ENCODE assay signal across 1 cellular context in the genomic region with DNA sequence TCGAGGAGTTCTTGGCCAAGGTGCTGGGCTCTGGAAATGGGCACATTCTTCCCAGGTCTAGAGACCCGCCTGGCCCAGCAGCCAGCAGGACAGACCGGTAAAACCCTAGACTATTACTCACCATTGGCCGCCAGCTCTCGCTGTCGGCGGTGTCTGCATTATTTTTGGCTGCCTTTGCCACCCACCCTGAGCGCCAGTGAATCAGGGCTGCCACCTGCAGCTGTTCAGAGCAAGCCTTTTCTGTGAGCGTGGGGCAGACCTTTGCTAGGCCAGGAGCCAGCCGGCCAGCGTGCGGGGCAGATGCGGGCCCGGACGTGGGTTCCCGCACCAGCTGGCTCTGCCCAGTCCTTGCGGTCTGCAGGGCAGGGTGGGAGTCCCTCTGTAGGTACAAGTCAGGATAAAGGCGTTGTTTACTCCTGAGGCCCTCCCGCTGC.
TF ChIP-seq lines count a peak whose summit lies in the region.

No MANE protein-coding gene starts in this region.

TF ChIP-seq in HepG2, 621 proteins besides CTCF, POLR2A, EP300 and RAD21:
- TF ChIP-seq, protein P1, sequence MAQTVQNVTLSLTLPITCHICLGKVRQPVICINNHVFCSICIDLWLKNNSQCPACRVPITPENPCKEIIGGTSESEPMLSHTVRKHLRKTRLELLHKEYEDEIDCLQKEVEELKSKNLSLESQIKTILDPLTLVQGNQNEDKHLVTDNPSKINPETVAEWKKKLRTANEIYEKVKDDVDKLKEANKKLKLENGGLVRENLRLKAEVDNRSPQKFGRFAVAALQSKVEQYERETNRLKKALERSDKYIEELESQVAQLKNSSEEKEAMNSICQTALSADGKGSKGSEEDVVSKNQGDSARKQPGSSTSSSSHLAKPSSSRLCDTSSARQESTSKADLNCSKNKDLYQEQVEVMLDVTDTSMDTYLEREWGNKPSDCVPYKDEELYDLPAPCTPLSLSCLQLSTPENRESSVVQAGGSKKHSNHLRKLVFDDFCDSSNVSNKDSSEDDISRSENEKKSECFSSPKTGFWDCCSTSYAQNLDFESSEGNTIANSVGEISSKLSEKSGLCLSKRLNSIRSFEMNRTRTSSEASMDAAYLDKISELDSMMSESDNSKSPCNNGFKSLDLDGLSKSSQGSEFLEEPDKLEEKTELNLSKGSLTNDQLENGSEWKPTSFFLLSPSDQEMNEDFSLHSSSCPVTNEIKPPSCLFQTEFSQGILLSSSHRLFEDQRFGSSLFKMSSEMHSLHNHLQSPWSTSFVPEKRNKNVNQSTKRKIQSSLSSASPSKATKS (CRISPR knock-in tag; IDR thresholded peaks at IDR 0.05): no peak
- TF ChIP-seq, protein P2, sequence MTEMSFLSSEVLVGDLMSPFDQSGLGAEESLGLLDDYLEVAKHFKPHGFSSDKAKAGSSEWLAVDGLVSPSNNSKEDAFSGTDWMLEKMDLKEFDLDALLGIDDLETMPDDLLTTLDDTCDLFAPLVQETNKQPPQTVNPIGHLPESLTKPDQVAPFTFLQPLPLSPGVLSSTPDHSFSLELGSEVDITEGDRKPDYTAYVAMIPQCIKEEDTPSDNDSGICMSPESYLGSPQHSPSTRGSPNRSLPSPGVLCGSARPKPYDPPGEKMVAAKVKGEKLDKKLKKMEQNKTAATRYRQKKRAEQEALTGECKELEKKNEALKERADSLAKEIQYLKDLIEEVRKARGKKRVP (CRISPR knock-in tag; IDR thresholded peaks at IDR 0.05): no peak
- TF ChIP-seq, protein P3, sequence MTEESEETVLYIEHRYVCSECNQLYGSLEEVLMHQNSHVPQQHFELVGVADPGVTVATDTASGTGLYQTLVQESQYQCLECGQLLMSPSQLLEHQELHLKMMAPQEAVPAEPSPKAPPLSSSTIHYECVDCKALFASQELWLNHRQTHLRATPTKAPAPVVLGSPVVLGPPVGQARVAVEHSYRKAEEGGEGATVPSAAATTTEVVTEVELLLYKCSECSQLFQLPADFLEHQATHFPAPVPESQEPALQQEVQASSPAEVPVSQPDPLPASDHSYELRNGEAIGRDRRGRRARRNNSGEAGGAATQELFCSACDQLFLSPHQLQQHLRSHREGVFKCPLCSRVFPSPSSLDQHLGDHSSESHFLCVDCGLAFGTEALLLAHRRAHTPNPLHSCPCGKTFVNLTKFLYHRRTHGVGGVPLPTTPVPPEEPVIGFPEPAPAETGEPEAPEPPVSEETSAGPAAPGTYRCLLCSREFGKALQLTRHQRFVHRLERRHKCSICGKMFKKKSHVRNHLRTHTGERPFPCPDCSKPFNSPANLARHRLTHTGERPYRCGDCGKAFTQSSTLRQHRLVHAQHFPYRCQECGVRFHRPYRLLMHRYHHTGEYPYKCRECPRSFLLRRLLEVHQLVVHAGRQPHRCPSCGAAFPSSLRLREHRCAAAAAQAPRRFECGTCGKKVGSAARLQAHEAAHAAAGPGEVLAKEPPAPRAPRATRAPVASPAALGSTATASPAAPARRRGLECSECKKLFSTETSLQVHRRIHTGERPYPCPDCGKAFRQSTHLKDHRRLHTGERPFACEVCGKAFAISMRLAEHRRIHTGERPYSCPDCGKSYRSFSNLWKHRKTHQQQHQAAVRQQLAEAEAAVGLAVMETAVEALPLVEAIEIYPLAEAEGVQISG (CRISPR knock-in tag; IDR thresholded peaks at IDR 0.05): no peak
- TF ChIP-seq AGO2 (optimal IDR thresholded peaks at IDR 0.05; ENCODE audit: low read depth, low read length) (peak; percentile 65), ZNF567 (CRISPR knock-in tag; IDR thresholded peaks at IDR 0.05; ENCODE audit: borderline replicate concordance) (no peak)
